In genomic region chr2:121340926-121341325, GRCh38 we compare ENCODE assay signal across 25 cellular contexts. TPM values are rescaled to one million over a fixed set of nuclear protein-coding genes. Genes with fewer than 3 reads are reported as not detected.
DNase-seq lines count a peak whose midpoint lies in the region; ATAC-seq, FAIRE-seq and TF ChIP-seq lines count a peak whose summit lies in the region.
"Had no signal": no experiment of that assay in that cellular context is flagged by ENCODE, and none has a peak within 500 bp of the region (broad histone marks: within the 10 kb centered on the region; RNA-seq: fewer than 3 reads in every experiment).

No MANE protein-coding gene starts in this region.

- no peaks in the 10 kb centered on the region for H3K9me3 Mint-ChIP-seq in activated naive CD4-positive, alpha-beta T cell treated with anti-CD3 and anti-CD28 coated beads, Interleukin-2, amount 50 U/mL, for 24 hours
- no peaks in the 10 kb centered on the region for H3K9me3 Mint-ChIP-seq in activated naive CD4-positive, alpha-beta T cell treated with anti-CD3 and anti-CD28 coated beads, Interleukin-2, amount 10 ng/mL, durations not matched to agents 7 days and 5 days
- H3K9me3 Mint-ChIP-seq in endothelial cell (ENCODE audit: unreplicated experiment) = no peaks in the 10 kb centered on the region

- peak; percentile 9 for FAIRE-seq in HTR-8/SVneo (lab: Jason Lieb, UNC)
- FAIRE-seq: A204.1 had no signal

- H3K4me1 Mint-ChIP-seq in activated naive CD4-positive, alpha-beta T cell treated with anti-CD3 and anti-CD28 coated beads, Interleukin-2, amount 50 U/mL, for 24 hours = no peaks in the 10 kb centered on the region
- no peaks in the 10 kb centered on the region for H3K4me1 Mint-ChIP-seq in activated naive CD4-positive, alpha-beta T cell treated with anti-CD3 and anti-CD28 coated beads, Interleukin-2, amount 10 ng/mL, durations not matched to agents 7 days and 5 days
- peaks cover 6% of the 10 kb centered on the region for H3K4me1 Mint-ChIP-seq in endothelial cell (ENCODE audit: unreplicated experiment)

- TF ChIP-seq CTCF in endothelial cell (IDR thresholded peaks at IDR 0.05; ENCODE audit: unreplicated experiment) (no peak), sigmoid colon (IDR thresholded peaks at IDR 0.05) (no peak)

- 92 to 94% methylated on average over 4 of the region's 4 CpGs for WGBS in sigmoid colon, 2 donors

- H3K36me3 ChIP-seq in sigmoid colon = peaks cover 18 to 71% (median 28%) of the 10 kb centered on the region in 4 donors

- ATAC-seq in left colon = no peak
- no peak for ATAC-seq in SK-N-SH treated with all-trans-retinoic acid at 6 μM for 48 hours
- ATAC-seq: Right ventricle myocardium inferior had no signal

- H3K27me3 ChIP-seq in sigmoid colon = no peaks in the 10 kb centered on the region
- H3K27me3 ChIP-seq: BLaER1, SJCRH30 had no signal

- no peak for TF ChIP-seq EP300 in sigmoid colon (IDR thresholded peaks at IDR 0.05)

- no peaks in the 10 kb centered on the region for H3K9me3 ChIP-seq in sigmoid colon
- H3K9me3 ChIP-seq: BLaER1, SJCRH30 had no signal

- intact Hi-C loops in sigmoid colon (cut with DNase I) (no loop called here), left colon (cut with DNase I, micrococcal nuclease) (no loop called here)

- H3K4me1 ChIP-seq in sigmoid colon = no peaks in the 10 kb centered on the region

- no peak overlapping the region for H3K27ac ChIP-seq in sigmoid colon
- H3K27ac ChIP-seq: BLaER1, PC-9, SJCRH30 had no signal

- no peak for TF ChIP-seq POLR2A in sigmoid colon (IDR thresholded peaks at IDR 0.05)

- H3K27me3 Mint-ChIP-seq in activated naive CD4-positive, alpha-beta T cell treated with anti-CD3 and anti-CD28 coated beads, Interleukin-2, amount 50 U/mL, for 24 hours = no peaks in the 10 kb centered on the region
- no peaks in the 10 kb centered on the region for H3K27me3 Mint-ChIP-seq in activated naive CD4-positive, alpha-beta T cell treated with anti-CD3 and anti-CD28 coated beads, Interleukin-2, amount 10 ng/mL, durations not matched to agents 7 days and 5 days
- H3K27me3 Mint-ChIP-seq in endothelial cell (ENCODE audit: unreplicated experiment) = peaks cover 15% of the 10 kb centered on the region
- H3K27me3 Mint-ChIP-seq: CD4-positive, CD25-positive, alpha-beta regulatory T cell had no signal

- CTCF ChIA-PET in activated naive CD4-positive, alpha-beta T cell treated with anti-CD3 and anti-CD28 coated beads, Interleukin-2, amount 10 ng/mL, durations not matched to agents 7 days and 5 days (lab: Charles Lee) = interaction anchor here (0.6 kb wide), 1 partner anchor 266 kb away, joined by 3 read pairs; no protein-coding TSS in a partner anchor

- H3K4me3 ChIP-seq in sigmoid colon = no peak overlapping the region
- H3K4me3 ChIP-seq: BLaER1, PC-9, SJCRH30 had no signal

- no peak overlapping the region for H3K4me3 Mint-ChIP-seq in activated naive CD4-positive, alpha-beta T cell treated with anti-CD3 and anti-CD28 coated beads, Interleukin-2, amount 50 U/mL, for 24 hours
- no peak overlapping the region for H3K4me3 Mint-ChIP-seq in activated naive CD4-positive, alpha-beta T cell treated with anti-CD3 and anti-CD28 coated beads, Interleukin-2, amount 10 ng/mL, durations not matched to agents 7 days and 5 days
- peak overlapping the region; percentile 39 for H3K4me3 Mint-ChIP-seq in endothelial cell (ENCODE audit: unreplicated experiment)
- H3K4me3 Mint-ChIP-seq: CD4-positive, CD25-positive, alpha-beta regulatory T cell had no signal

- no peak for DNase-seq in activated naive CD4-positive, alpha-beta T cell treated with anti-CD3 and anti-CD28 coated beads, Interleukin-2, amount 10 ng/mL, durations not matched to agents 7 days and 5 days
- DNase-seq in HTR-8/SVneo (ENCODE audit: insufficient read length, low spot score) (no peak), endothelial cell (ENCODE audit: low spot score) (no peak), sigmoid colon (peak; percentile 38), left colon (no peak), NCI-H345 (lab: John Stamatoyannopoulos, UW) (no peak)
- DNase-seq: CD4-positive, CD25-positive, alpha-beta regulatory T cell; DMS53; H7; IMR-90; KG1; MM.1S; NCI-H2029; NCI-H446 treated with DMSO at 0.1 percent for 48 hours; NCI-H526; NK-92 treated with Interleukin-12 subunit alpha and Interleukin-12 subunit beta, amount 100 ng/mL, for 24 hours; PC-9; SJCRH30 had no signal

- peaks cover 17% of the 10 kb centered on the region for H3K36me3 Mint-ChIP-seq in activated naive CD4-positive, alpha-beta T cell treated with anti-CD3 and anti-CD28 coated beads, Interleukin-2, amount 50 U/mL, for 24 hours
- H3K36me3 Mint-ChIP-seq in activated naive CD4-positive, alpha-beta T cell treated with anti-CD3 and anti-CD28 coated beads, Interleukin-2, amount 10 ng/mL, durations not matched to agents 7 days and 5 days = peaks cover 24% of the 10 kb centered on the region
- peaks cover 47% of the 10 kb centered on the region for H3K36me3 Mint-ChIP-seq in endothelial cell (ENCODE audit: low read depth, unreplicated experiment)

- peak overlapping the region; percentile 5 for H3K27ac Mint-ChIP-seq in activated naive CD4-positive, alpha-beta T cell treated with anti-CD3 and anti-CD28 coated beads, Interleukin-2, amount 50 U/mL, for 24 hours
- H3K27ac Mint-ChIP-seq in activated naive CD4-positive, alpha-beta T cell treated with anti-CD3 and anti-CD28 coated beads, Interleukin-2, amount 10 ng/mL, durations not matched to agents 7 days and 5 days = no peak overlapping the region
- H3K27ac Mint-ChIP-seq in endothelial cell (ENCODE audit: unreplicated experiment) = no peak overlapping the region

TF ChIP-seq in SK-N-SH treated with all-trans-retinoic acid at 6 μM for 48 hours, 23 proteins besides CTCF, POLR2A, EP300 and RAD21:
- TF ChIP-seq ZFP3 (CRISPR knock-in tag; IDR thresholded peaks at IDR 0.05) = no peak
- no peak for TF ChIP-seq CSRNP3 (CRISPR knock-in tag; IDR thresholded peaks at IDR 0.05)
- no peak for TF ChIP-seq POU6F1 (CRISPR knock-in tag; IDR thresholded peaks at IDR 0.05; ENCODE audit: borderline replicate concordance, low read depth)
TF ChIP-seq in SK-N-SH treated with all-trans-retinoic acid at 6 μM for 48 hours: peak in this region for 0.

RNA-seq across cellular contexts. Expression of gene TFCP2L1, which starts 55.9 kb away (rescaled TPM):
- total RNA-seq in endothelial cell (ENCODE audit: unreplicated experiment) = 1.7 TPM
- total RNA-seq in sigmoid colon = under 1 TPM; 0.14 to 0.55 (median 0.43) TPM
- polyA plus RNA-seq in sigmoid colon = 10 to 100 TPM in 2 of 3 donors, 1 to 10 TPM in 1; 7.2 to 35.5 (median 29.1) TPM
- 100 to 1,000 TPM; 106 to 149 TPM for total RNA-seq in left colon
- total RNA-seq: IMR-90, RPMI7951 had no signal
- polyA plus RNA-seq: AG04450; CD4-positive, CD25-positive, alpha-beta regulatory T cell; IMR-90 had no signal

Comparison
In these comparisons a context has a peak if more than half of its experiments do, and no peak if none do; other contexts are left out.
1. RNA of gene TFCP2L1, which starts 55.9 kb away (total RNA-seq): 106 to 149 TPM in left colon; 1.7 TPM in endothelial cell (single experiment) and 0.14 to 0.55 TPM in sigmoid colon; every median in the first group is over 10 times any median in the second.